8 cellular contexts compared by ENCODE assay signal in the genomic region with DNA sequence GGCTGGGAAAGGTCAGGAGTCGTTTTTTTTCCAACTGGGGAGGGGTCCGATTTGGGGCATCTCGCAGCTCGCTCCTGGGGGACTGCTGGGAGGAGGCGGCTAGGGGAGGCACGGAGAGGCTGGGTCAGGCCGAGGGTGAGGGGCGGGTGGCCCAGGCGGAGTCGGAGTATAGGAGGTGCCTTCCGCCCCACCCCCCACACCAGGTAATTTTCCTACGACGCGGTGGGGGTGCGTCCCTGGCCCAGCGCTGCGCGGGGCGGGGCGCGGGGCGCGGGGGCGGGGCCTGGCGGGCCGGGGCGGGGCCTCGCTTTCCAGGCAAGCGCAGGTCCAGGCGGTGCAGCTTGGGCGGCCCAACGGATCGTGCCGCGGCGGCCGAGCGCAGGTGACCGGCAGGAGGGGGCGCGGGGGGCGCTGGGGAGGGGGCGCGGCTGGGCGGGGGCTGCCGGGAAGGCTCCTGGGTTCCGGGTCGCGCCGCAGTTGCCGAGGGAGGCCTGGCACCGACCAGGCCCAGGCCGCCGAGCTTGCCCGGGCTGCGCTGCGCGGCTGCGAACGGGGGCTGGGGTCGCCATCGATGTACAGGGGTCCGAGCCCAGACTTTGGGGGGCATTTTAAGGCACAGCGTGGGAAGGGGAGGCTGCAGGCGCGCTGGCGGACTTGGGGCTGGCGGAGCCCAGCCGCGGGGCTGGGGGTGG.
DNase-seq lines count a peak whose midpoint lies in the region; ATAC-seq and TF ChIP-seq lines count a peak whose summit lies in the region.

A gene with protein sequence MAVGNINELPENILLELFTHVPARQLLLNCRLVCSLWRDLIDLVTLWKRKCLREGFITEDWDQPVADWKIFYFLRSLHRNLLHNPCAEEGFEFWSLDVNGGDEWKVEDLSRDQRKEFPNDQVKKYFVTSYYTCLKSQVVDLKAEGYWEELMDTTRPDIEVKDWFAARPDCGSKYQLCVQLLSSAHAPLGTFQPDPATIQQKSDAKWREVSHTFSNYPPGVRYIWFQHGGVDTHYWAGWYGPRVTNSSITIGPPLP (plus strand): TSS at position 307 of the 692 bp plus-strand sequence. CDS start 959 bp downstream, outside the sequence.

- DNase-seq in NCI-H146 (lab: John Stamatoyannopoulos, UW) (peak; percentile 52), NCI-H146 treated with DMSO at 0.1 percent for 48 hours (lab: John Stamatoyannopoulos, UW; ENCODE audit: unreplicated experiment) (no peak), cardiac fibroblast (ENCODE audit: low read depth in 2 of 2) (no peak), kidney glomerular epithelial cell (lab: John Stamatoyannopoulos, UW) (peak; percentile 8), inferior parietal cortex (ENCODE audit: extremely low spot score) (no peak)
- DNase-seq in stimulated activated CD4-positive, alpha-beta T cell treated with anti-CD3 and anti-CD28 coated beads, Interleukin-1b, Interleukin-23, amount 100 ng/mL, for 48 hours: peak; percentile 61

- peak within 1 kb of the TSS; percentile 60 for H3K4me3 ChIP-seq in WI38 (ENCODE audit: low read depth, low read length)
- H3K4me3 ChIP-seq in cardiac fibroblast (replicated peaks in 1 of 2; ENCODE audit: low read depth in 2 of 2, low read length in 2 of 2): peak within 1 kb of the TSS; percentile 59 to 70

- peak; percentile 66 for ATAC-seq in HG03342 (IDR thresholded peaks at IDR 0.05; ENCODE audit: unreplicated experiment)

- TF ChIP-seq CTCF in WI38 (IDR thresholded peaks at IDR 0.05; ENCODE audit: low read depth, low read length): no peak
- no peak for TF ChIP-seq CTCF in cardiac fibroblast (IDR thresholded peaks at IDR 0.05; ENCODE audit: low read depth, low read length)

Comparison
In these comparisons a context has a peak if more than half of its experiments do, and no peak if none do; other contexts are left out.
1. DNase-seq: peak in NCI-H146 (single experiment), kidney glomerular epithelial cell (single experiment) and stimulated activated CD4-positive, alpha-beta T cell treated with anti-CD3 and anti-CD28 coated beads, Interleukin-1b, Interleukin-23, amount 100 ng/mL, for 48 hours (single experiment); none in NCI-H146 treated with DMSO at 0.1 percent for 48 hours (single experiment), cardiac fibroblast (0 of 2) and inferior parietal cortex (single experiment).